In the genomic region with DNA sequence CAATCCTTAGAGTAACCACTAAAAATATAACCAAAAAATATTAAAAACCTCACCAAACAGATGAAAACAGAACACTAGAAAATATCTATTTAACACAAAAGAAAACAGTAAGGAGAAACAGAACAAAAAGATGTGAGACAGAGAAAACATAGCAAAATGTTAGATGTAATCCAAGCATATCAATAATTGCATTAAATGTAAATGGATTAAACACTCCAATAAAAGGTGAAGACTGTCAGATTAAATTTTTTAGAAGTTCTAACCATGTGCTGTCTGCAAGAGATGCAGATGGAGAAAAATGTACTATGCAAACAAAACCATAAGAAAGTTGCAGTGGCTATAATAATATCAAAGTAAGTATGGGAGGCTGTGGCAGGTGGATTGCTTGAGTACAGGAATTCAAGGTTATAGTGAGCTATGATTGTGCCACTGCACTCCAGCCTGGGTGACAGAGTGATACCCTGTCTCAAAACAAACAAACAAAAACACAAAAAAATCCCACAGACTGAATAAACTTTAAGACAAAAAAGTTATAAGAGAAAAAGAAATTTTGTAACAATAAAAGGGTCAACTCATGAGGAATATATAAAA, we compare ENCODE assay signal across 9 cellular contexts.
"Had no signal": no experiment of that assay in that cellular context is flagged by ENCODE, and none has a peak within 500 bp of the region (broad histone marks: within the 10 kb centered on the region; RNA-seq: fewer than 3 reads in every experiment).

No MANE protein-coding gene starts in this region.

- DNase-seq: GM23248, GOT3, H7, KG1 had no signal

- H3K4me1 ChIP-seq: HAP-1 had no signal

- H3K4me3 ChIP-seq: GM23248, HAP-1 had no signal

- H3K36me3 ChIP-seq: HAP-1 had no signal

- FAIRE-seq: HepG2 had no signal

- H3K27ac ChIP-seq: GM23248, HL-60 had no signal

- H3K27ac Mint-ChIP-seq: IgD-negative memory B cell had no signal

- H3K9ac ChIP-seq: GM23248 had no signal

- H3K9me3 ChIP-seq: HAP-1 had no signal

- ATAC-seq: HCT116, HepG2 had no signal

- H2AFZ ChIP-seq: GM23248 had no signal
